In the genomic region with DNA sequence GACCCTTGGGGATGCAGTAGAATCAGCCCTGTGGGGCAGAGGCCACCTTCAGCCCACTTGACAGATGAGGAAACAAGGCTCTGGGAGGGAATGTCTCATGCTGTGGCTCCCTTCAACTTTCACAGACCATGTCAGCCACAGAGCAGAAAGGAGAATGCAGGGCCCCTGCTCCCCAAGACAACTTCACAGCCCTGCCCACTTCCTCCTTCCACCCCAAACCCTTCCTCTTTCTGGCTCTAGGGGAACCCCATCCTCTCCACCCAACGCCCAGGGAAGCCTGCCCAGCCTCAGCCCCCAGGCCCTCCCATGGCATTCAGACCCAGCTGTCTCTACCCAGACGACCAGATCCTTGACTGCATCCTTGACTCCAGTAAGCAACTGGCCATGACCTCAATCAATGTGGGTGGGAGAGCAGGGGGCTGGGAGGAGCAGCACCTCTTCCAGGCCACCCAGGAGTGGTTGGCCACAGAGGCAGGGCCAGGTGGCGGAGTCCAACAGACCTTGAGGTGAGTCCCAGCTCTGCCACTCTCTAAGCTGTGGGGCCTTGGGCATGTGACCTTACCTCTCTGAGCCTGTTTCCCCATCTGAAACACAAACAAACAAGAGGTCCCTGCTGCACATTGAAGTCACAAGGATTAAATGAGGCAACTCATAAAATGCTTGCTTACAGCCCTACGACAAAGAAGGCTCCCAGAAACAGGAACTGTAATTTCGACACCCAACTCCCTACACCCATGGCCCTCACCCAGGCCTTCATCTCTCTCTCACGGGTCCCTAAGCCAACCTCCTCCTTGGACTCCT, we compare ENCODE assay signal across 8 cellular contexts. TPM values are rescaled to one million over a fixed set of nuclear protein-coding genes. Genes with fewer than 3 reads are reported as not detected.
DNase-seq lines count a peak whose midpoint lies in the region; ATAC-seq and TF ChIP-seq lines count a peak whose summit lies in the region.

No MANE protein-coding gene starts in this region.

- no TSS peak for BruUV-seq in mammary epithelial cell (replicated peaks; lab: Mats Ljungman, UMichigan)

- peaks cover 88% of the 10 kb centered on the region for H3K4me1 Mint-ChIP-seq in stimulated activated naive CD8-positive, alpha-beta T cell treated with anti-CD3 and anti-CD28 coated beads, Interleukin-15, amount 100 ng/mL, for 72 hours

- no peaks in the 10 kb centered on the region for H3K9me3 ChIP-seq in mammary epithelial cell (replicated peaks; ENCODE audit: insufficient read depth, low read length)

- no peaks in the 10 kb centered on the region for H3K9me3 Mint-ChIP-seq in stimulated activated naive CD8-positive, alpha-beta T cell treated with anti-CD3 and anti-CD28 coated beads, Interleukin-15, amount 100 ng/mL, for 72 hours

- no peaks in the 10 kb centered on the region for H3K27me3 Mint-ChIP-seq in stimulated activated naive CD8-positive, alpha-beta T cell treated with anti-CD3 and anti-CD28 coated beads, Interleukin-15, amount 100 ng/mL, for 72 hours

- peak overlapping the region; percentile 66 to 79 for H3K4me3 Mint-ChIP-seq in stimulated activated naive CD8-positive, alpha-beta T cell treated with anti-CD3 and anti-CD28 coated beads, Interleukin-15, amount 100 ng/mL, for 72 hours

- no peak for TF ChIP-seq CTCF in mammary epithelial cell (conservative IDR thresholded peaks at IDR 0.05 in 1 of 2, IDR thresholded peaks at IDR 0.05 in 1 of 2; ENCODE audit: extremely low read depth in 1 of 2, insufficient read depth in 1 of 2, low read depth in 1 of 2, low read length in 2 of 2)

- dilution Hi-C loops in mammary epithelial cell (cut with HindIII; ENCODE audit: low sequenced_read_pairs): no loop called here

- no peak overlapping the region for H2AFZ ChIP-seq in mammary epithelial cell (ENCODE audit: low read depth, low read length)

- CTCF ChIA-PET in mammary epithelial cell (lab: Charles Lee; ENCODE audit: low non-redundant PET): no interaction called here

- intact Hi-C loops in mammary epithelial cell (cut with micrococcal nuclease): no loop called here

- H3K9ac ChIP-seq in mammary epithelial cell (ENCODE audit: insufficient read depth, low read length): no peak overlapping the region

- no peaks in the 10 kb centered on the region for H4K20me1 ChIP-seq in mammary epithelial cell (ENCODE audit: insufficient read depth, low read length)

- 96% methylated on average over 3 of the region's 6 CpGs for WGBS in mammary epithelial cell (ENCODE audit: low coverage, missing lambda C conversion rate)

- H3K4me1 ChIP-seq in mammary epithelial cell (ENCODE audit: insufficient read depth, low read length): peaks cover 39% of the 10 kb centered on the region

- ATAC-seq in activated CD4-positive, CD25-positive, alpha-beta regulatory T cell treated with anti-CD3 and anti-CD28 coated beads, Interleukin-2, amount 50 U/mL, for 24 hours: peak; percentile 44 to 53
- peak; percentile 67 for ATAC-seq in stimulated activated naive CD8-positive, alpha-beta T cell treated with anti-CD3 and anti-CD28 coated beads, Interleukin-15, amount 100 ng/mL, for 72 hours

- H3K79me2 ChIP-seq in mammary epithelial cell (ENCODE audit: insufficient read depth, low read length): peaks cover 53% of the 10 kb centered on the region

- no peak overlapping the region for H3K4me2 ChIP-seq in mammary epithelial cell (ENCODE audit: insufficient read depth, low read depth, low read length)

- H3K36me3 ChIP-seq in mammary epithelial cell (ENCODE audit: insufficient read depth, low read length): peaks cover 19% of the 10 kb centered on the region

- H3K27ac ChIP-seq in mammary epithelial cell (ENCODE audit: insufficient read depth, low read depth, low read length): no peak overlapping the region

- DNase-seq in activated CD4-positive, CD25-positive, alpha-beta regulatory T cell treated with anti-CD3 and anti-CD28 coated beads, Interleukin-2, amount 50 U/mL, for 72 hours: no peak
- peak in 3 of 5 donors; percentile 30 to 77 (median 31) for DNase-seq in T-helper 1 cell
- peak; percentile 51 for DNase-seq in globus pallidus (ENCODE audit: low spot score)
- peak in 1 of 2 donors; percentile 72 for DNase-seq in stimulated activated naive CD8-positive, alpha-beta T cell treated with anti-CD3 and anti-CD28 coated beads, Interleukin-15, amount 100 ng/mL, for 72 hours
- no peak for DNase-seq in DMS153 (lab: John Stamatoyannopoulos, UW)
- DNase-seq in NCI-H146 (lab: John Stamatoyannopoulos, UW): no peak
- DNase-seq in mammary epithelial cell: no peak

- H3K27ac Mint-ChIP-seq in stimulated activated naive CD8-positive, alpha-beta T cell treated with anti-CD3 and anti-CD28 coated beads, Interleukin-15, amount 100 ng/mL, for 72 hours: peak overlapping the region; percentile 94 to 96

- H3K27me3 ChIP-seq in mammary epithelial cell (ENCODE audit: insufficient read depth, low read length): no peaks in the 10 kb centered on the region

- in situ Hi-C loops in mammary epithelial cell (cut with MboI; ENCODE audit: low sequenced_read_pairs in 2 of 2): no loop called here

- H3K4me3 ChIP-seq in mammary epithelial cell (replicated peaks in 1 of 3; ENCODE audit: insufficient read depth in 1 of 3, low read depth in 2 of 3, low read length in 3 of 3): no peak overlapping the region

RNA-seq across cellular contexts. Expression of gene DEDD2, which starts 15.8 kb away (rescaled TPM):
- total RNA-seq in mammary epithelial cell: 10 to 100 TPM; 17.3 to 32.3 TPM
- 31.8 TPM for polyA plus RNA-seq in mammary epithelial cell
- polyA minus RNA-seq in mammary epithelial cell: 13.2 TPM

RNA-seq across cellular contexts. Expression of gene ZNF526, which starts 18.4 kb away (rescaled TPM):
- total RNA-seq in mammary epithelial cell: 10 to 100 TPM; 11.2 to 15.8 TPM
- polyA plus RNA-seq in mammary epithelial cell: 8.6 TPM
- polyA minus RNA-seq in mammary epithelial cell: 22.8 TPM

RNA-seq across cellular contexts. Expression of gene GSK3A, which starts 40.7 kb away (rescaled TPM):
- 10 to 100 TPM; 29.3 to 61.9 TPM for total RNA-seq in mammary epithelial cell
- polyA plus RNA-seq in mammary epithelial cell: 42.9 TPM
- 52.4 TPM for polyA minus RNA-seq in mammary epithelial cell

RNA-seq across cellular contexts. Expression of gene ERF, which starts 53.2 kb away (rescaled TPM):
- 100 to 1,000 TPM; 101 to 139 TPM for total RNA-seq in mammary epithelial cell
- polyA plus RNA-seq in mammary epithelial cell: 86.1 TPM
- 36.6 TPM for polyA minus RNA-seq in mammary epithelial cell

Comparison
In these comparisons a context has a peak if more than half of its experiments do, and no peak if none do; other contexts are left out.
1. DNase-seq: peak in T-helper 1 cell (3 of 5) and globus pallidus (single experiment); none in activated CD4-positive, CD25-positive, alpha-beta regulatory T cell treated with anti-CD3 and anti-CD28 coated beads, Interleukin-2, amount 50 U/mL, for 72 hours (single experiment), DMS153 (single experiment), NCI-H146 (single experiment) and mammary epithelial cell (single experiment).